In the genomic region with DNA sequence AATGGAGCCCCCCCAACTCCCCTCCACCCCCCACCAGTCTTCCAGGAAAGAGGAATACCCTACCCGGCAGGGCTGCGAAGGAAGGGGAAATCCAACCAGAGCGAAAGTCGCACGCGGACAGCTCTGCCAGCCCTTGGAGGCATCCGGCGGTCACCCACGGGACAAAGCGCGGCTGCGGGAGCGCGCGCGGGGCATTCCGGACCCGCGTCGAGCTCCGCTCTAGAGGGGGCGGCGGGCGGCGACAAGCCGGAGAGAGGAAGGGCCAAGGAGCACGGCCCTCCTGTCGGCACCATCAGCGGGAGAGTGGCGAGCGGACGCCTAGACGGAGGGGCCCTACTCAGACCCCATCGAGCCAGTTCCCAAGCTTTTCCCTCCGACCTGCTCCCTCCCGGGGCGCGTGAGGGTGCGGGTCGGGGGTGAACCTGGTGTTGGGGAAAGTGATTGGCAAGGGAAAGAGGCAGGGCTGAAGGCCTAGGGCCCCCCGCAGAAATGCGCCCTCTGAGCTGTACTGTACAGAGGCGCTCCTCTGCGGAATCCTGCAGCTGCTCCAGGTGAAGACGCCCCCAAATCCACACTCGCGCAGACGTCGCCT, we compare ENCODE assay signal across 1 cellular context.
TF ChIP-seq lines count a peak whose summit lies in the region.

No MANE protein-coding gene starts in this region.

TF ChIP-seq in GM23338, 12 proteins besides CTCF, POLR2A, EP300 and RAD21 (continued from another document):
- no peak for TF ChIP-seq ZNF462 (CRISPR knock-in tag; IDR thresholded peaks at IDR 0.05)
- TF ChIP-seq EZH2phosphoT487 (IDR thresholded peaks at IDR 0.05; ENCODE audit: unreplicated experiment) = no peak
- TF ChIP-seq JUNB (IDR thresholded peaks at IDR 0.05; ENCODE audit: unreplicated experiment) = no peak
- no peak for TF ChIP-seq EZH2 (IDR thresholded peaks at IDR 0.05; ENCODE audit: low read depth, unreplicated experiment)
- no peak for TF ChIP-seq ZNF114 (CRISPR knock-in tag; IDR thresholded peaks at IDR 0.05)
- no peak for TF ChIP-seq POLR2AphosphoS5 (IDR thresholded peaks at IDR 0.05; ENCODE audit: low read depth)
- TF ChIP-seq STAT1 (IDR thresholded peaks at IDR 0.05; ENCODE audit: unreplicated experiment) = no peak
- TF ChIP-seq, protein P1, sequence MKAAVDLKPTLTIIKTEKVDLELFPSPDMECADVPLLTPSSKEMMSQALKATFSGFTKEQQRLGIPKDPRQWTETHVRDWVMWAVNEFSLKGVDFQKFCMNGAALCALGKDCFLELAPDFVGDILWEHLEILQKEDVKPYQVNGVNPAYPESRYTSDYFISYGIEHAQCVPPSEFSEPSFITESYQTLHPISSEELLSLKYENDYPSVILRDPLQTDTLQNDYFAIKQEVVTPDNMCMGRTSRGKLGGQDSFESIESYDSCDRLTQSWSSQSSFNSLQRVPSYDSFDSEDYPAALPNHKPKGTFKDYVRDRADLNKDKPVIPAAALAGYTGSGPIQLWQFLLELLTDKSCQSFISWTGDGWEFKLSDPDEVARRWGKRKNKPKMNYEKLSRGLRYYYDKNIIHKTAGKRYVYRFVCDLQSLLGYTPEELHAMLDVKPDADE (IDR thresholded peaks at IDR 0.05) = no peak
- TF ChIP-seq ZNF331 (CRISPR knock-in tag; IDR thresholded peaks at IDR 0.05; ENCODE audit: low read depth) = no peak
